ENCODE assay signal across 17 cellular contexts in the genomic region with DNA sequence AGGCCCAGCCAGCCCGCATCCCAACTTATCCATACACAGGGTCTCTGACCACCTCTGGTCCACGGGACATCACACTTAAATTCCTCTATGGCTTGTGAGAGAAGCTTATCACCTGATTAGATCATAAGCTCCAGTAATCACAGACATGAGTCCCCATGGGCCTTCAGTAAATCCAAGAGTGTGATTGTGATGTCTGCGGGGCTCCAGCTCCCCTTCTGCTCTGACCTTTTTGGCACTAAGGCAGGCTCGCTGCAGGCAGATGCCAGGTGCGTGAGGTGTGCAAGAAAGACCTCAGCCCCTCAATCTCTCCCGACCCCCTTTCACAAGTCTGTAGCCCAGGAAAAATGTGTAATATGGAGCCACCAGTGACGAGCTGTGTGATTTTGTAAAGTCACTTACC.
DNase-seq lines count a peak whose midpoint lies in the region; ATAC-seq and TF ChIP-seq lines count a peak whose summit lies in the region.
"Had no signal": no experiment of that assay in that cellular context is flagged by ENCODE, and none has a peak within 500 bp of the region (broad histone marks: within the 10 kb centered on the region; RNA-seq: fewer than 3 reads in every experiment).

No MANE protein-coding gene starts in this region.

- peak; percentile 60 for DNase-seq in NCI-H82 (lab: John Stamatoyannopoulos, UW)
- DNase-seq in NCI-H82 treated with DMSO at 0.1 percent for 48 hours (lab: John Stamatoyannopoulos, UW; ENCODE audit: unreplicated experiment), result no peak
- peak; percentile 71 for DNase-seq in D341Med (ENCODE audit: low spot score)
- peak; percentile 44 for DNase-seq in WERI-Rb-1
- DNase-seq in AML-193 (lab: John Stamatoyannopoulos, UW), result no peak
- DNase-seq in natural killer cell, result no peak
- DNase-seq: BE2C; Caco-2; CD4-positive, CD25-positive, alpha-beta regulatory T cell; CD8-positive, alpha-beta T cell; DMS53; DND-41; GM23248; H7; HCEC 1CT had no signal

- no peaks in the 10 kb centered on the region for H3K9me3 Mint-ChIP-seq in natural killer cell
- H3K9me3 Mint-ChIP-seq: CD8-positive, alpha-beta T cell had no signal

- no peak for TF ChIP-seq CTCF in WERI-Rb-1 (IDR thresholded peaks at IDR 0.05; ENCODE audit: low read depth, low read length)
- TF ChIP-seq CTCF in natural killer cell (IDR thresholded peaks at IDR 0.05), result no peak

- no peaks in the 10 kb centered on the region for H3K36me3 Mint-ChIP-seq in natural killer cell
- H3K36me3 Mint-ChIP-seq: CD4-positive, CD25-positive, alpha-beta regulatory T cell; CD8-positive, alpha-beta T cell had no signal

- intact Hi-C loops in natural killer cell (cut with micrococcal nuclease), result no loop called here

- no peak overlapping the region for H3K27ac Mint-ChIP-seq in natural killer cell
- H3K27ac Mint-ChIP-seq: CD4-positive, CD25-positive, alpha-beta regulatory T cell; CD8-positive, alpha-beta T cell had no signal

- no peak for ATAC-seq in natural killer cell
- ATAC-seq: CD8-positive, alpha-beta T cell had no signal

- no peak overlapping the region for H3K4me3 ChIP-seq in WERI-Rb-1 (ENCODE audit: low read depth, low read length)
- H3K4me3 ChIP-seq: GM23248 had no signal

- H3K27me3 ChIP-seq in WERI-Rb-1 (ENCODE audit: insufficient read depth, low read depth, severe bottlenecking), result no peaks in the 10 kb centered on the region
- H3K27me3 ChIP-seq: BE2C had no signal

- H3K9me3 ChIP-seq in WERI-Rb-1 (ENCODE audit: severe bottlenecking), result peaks cover 5% of the 10 kb centered on the region
- H3K9me3 ChIP-seq: BE2C, Caco-2 had no signal

- no peaks in the 10 kb centered on the region for H3K4me1 Mint-ChIP-seq in natural killer cell

- H3K4me3 Mint-ChIP-seq in natural killer cell, result no peak overlapping the region
- H3K4me3 Mint-ChIP-seq: CD4-positive, CD25-positive, alpha-beta regulatory T cell; CD8-positive, alpha-beta T cell had no signal

- H3K36me3 ChIP-seq in WERI-Rb-1, result no peaks in the 10 kb centered on the region
- H3K36me3 ChIP-seq: BE2C had no signal

- H3K27me3 Mint-ChIP-seq in natural killer cell (ENCODE audit: low read depth in 2 of 2), result peaks cover 13 to 41% of the 10 kb centered on the region in 2 donors

- no peak overlapping the region for H3K27ac ChIP-seq in WERI-Rb-1
- H3K27ac ChIP-seq: 22Rv1, C4-2B, GM23248 had no signal

Comparison
In these comparisons a context has a peak if more than half of its experiments do, and no peak if none do; other contexts are left out.
1. DNase-seq: peak in NCI-H82 (single experiment), D341Med (single experiment) and WERI-Rb-1 (single experiment); none in NCI-H82 treated with DMSO at 0.1 percent for 48 hours (single experiment), AML-193 (0 of 2) and natural killer cell (single experiment).